In the genomic region with DNA sequence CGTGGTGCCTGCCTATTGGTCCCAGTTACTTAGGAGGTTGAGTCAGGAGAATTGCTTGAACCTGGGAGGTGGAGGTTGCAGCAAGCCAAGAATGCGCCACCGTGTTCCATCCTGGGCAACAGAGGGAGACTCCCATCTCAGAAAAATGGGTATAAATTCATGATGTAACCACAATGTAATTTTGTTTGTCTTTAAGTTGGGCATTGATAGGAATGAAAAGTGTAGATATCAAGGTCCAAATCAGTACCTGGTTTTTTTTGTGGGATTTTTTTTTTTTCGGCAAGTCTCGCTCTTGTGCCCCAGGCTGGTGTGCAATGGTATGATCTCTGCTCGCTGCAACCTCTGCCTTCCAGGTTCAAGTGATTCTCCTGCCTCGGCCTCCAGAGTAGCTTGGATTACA, we compare ENCODE assay signal across 1 cellular context.
TF ChIP-seq lines count a peak whose summit lies in the region.

No MANE protein-coding gene starts in this region.

TF ChIP-seq in H1, 55 proteins besides CTCF, POLR2A, EP300 and RAD21:
- TF ChIP-seq POLR2AphosphoS5 (IDR thresholded peaks at IDR 0.05; ENCODE audit: low read depth, low read length) = peak; percentile 26; the same call in 1 of the 2 replicates
- no peak for TF ChIP-seq CBX8 (IDR thresholded peaks at IDR 0.05; ENCODE audit: borderline replicate concordance, low read depth, low read length)
- TF ChIP-seq, protein P1, sequence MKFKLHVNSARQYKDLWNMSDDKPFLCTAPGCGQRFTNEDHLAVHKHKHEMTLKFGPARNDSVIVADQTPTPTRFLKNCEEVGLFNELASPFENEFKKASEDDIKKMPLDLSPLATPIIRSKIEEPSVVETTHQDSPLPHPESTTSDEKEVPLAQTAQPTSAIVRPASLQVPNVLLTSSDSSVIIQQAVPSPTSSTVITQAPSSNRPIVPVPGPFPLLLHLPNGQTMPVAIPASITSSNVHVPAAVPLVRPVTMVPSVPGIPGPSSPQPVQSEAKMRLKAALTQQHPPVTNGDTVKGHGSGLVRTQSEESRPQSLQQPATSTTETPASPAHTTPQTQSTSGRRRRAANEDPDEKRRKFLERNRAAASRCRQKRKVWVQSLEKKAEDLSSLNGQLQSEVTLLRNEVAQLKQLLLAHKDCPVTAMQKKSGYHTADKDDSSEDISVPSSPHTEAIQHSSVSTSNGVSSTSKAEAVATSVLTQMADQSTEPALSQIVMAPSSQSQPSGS (IDR thresholded peaks at IDR 0.05; ENCODE audit: low read length) = 0 out of 2 replicates have a peak, but pooled peaks have one; percentile 9
